28 cellular contexts compared by ENCODE assay signal in genomic region chr20:11982289-11982957, GRCh38.
DNase-seq lines count a peak whose midpoint lies in the region; ATAC-seq, FAIRE-seq and TF ChIP-seq lines count a peak whose summit lies in the region.
"Had no signal": no experiment of that assay in that cellular context is flagged by ENCODE, and none has a peak within 500 bp of the region (broad histone marks: within the 10 kb centered on the region; RNA-seq: fewer than 3 reads in every experiment).

No MANE protein-coding gene starts in this region.

- ATAC-seq in SK-N-SH treated with all-trans-retinoic acid at 6 μM for 48 hours, result no peak
- ATAC-seq: activated CD8-positive, alpha-beta T cell treated with anti-CD3 and anti-CD28 coated beads for 36 hours; T-cell had no signal

- peak overlapping the region; percentile 44 for H3K27ac Mint-ChIP-seq in Calu3 (ENCODE audit: unreplicated experiment)
- H3K27ac Mint-ChIP-seq: activated CD8-positive, alpha-beta T cell treated with anti-CD3 and anti-CD28 coated beads for 36 hours; activated naive CD8-positive, alpha-beta T cell treated with anti-CD3 and anti-CD28 coated beads, Interleukin-2, amount 10 ng/mL, durations not matched to agents 7 days and 5 days; T-cell had no signal

- intact Hi-C loops in Calu3 (cut with micrococcal nuclease; ENCODE audit: unreplicated experiment), result no loop called here

- H3K9me3 ChIP-seq in Peyer's patch (no peaks in the 10 kb centered on the region), mucosa of stomach (ENCODE audit: control insufficient read depth, low read length) (no peaks in the 10 kb centered on the region)
- H3K9me3 ChIP-seq: BLaER1, spleen had no signal

- CTCF ChIA-PET in Calu3 (lab: Charles Lee), result no interaction called here

- H3K4me3 ChIP-seq in Peyer's patch, result peak overlapping the region in 3 of 4 donors; percentile 4 to 55 (median 43)
- H3K4me3 ChIP-seq in mucosa of stomach (ENCODE audit: low read length), result no peak overlapping the region
- H3K4me3 ChIP-seq: BLaER1, dorsolateral prefrontal cortex, spleen had no signal

- BruUV-seq in Calu3 (replicated peaks; lab: Mats Ljungman, UMichigan), result no TSS peak

- no peaks in the 10 kb centered on the region for H3K9me3 Mint-ChIP-seq in Calu3 (ENCODE audit: low read depth, unreplicated experiment)
- H3K9me3 Mint-ChIP-seq: activated CD8-positive, alpha-beta T cell treated with anti-CD3 and anti-CD28 coated beads for 36 hours; activated naive CD8-positive, alpha-beta T cell treated with anti-CD3 and anti-CD28 coated beads, Interleukin-2, amount 10 ng/mL, durations not matched to agents 7 days and 5 days had no signal

- DNase-seq in Calu3 (no peak), Peyer's patch (peak in 1 of 3 donors; percentile 61), C1 segment of cervical spinal cord (lab: John Stamatoyannopoulos, UW) (no peak)
- no peak for DNase-seq in effector CD4-positive, alpha-beta T cell
- no peak for DNase-seq in stimulated activated CD4-positive, alpha-beta T cell treated with anti-CD3 and anti-CD28 coated beads, Interleukin-4, amount 100 ng/mL, for 1 hour
- DNase-seq: activated CD4-positive, alpha-beta T cell treated with anti-CD3 and anti-CD28 coated beads for 1 hour; activated CD8-positive, alpha-beta T cell treated with anti-CD3 and anti-CD28 coated beads for 36 hours; activated naive CD8-positive, alpha-beta T cell treated with anti-CD3 and anti-CD28 coated beads, Interleukin-2, amount 10 ng/mL, durations not matched to agents 7 days and 5 days; cerebellar nuclear complex; COR-L47; dorsolateral prefrontal cortex; erythroblast; foreskin fibroblast; KBM-7; MM.1S; NCI-H1436; NCI-H524; NK-92 treated with Interleukin-12 subunit alpha and Interleukin-12 subunit beta, amount 100 ng/mL, for 24 hours; spleen; stimulated activated CD4-positive, alpha-beta T cell treated with anti-CD3 and anti-CD28 coated beads, Interleukin-4, amount 100 ng/mL, for 24 hours; stimulated activated naive CD4-positive, alpha-beta T cell treated with Interleukin-2 at 50 U/mL for 16 hours; T-cell had no signal

- H3K4me1 Mint-ChIP-seq in Calu3 (ENCODE audit: low read depth, unreplicated experiment), result no peaks in the 10 kb centered on the region
- H3K4me1 Mint-ChIP-seq: activated naive CD8-positive, alpha-beta T cell treated with anti-CD3 and anti-CD28 coated beads, Interleukin-2, amount 10 ng/mL, durations not matched to agents 7 days and 5 days; T-cell had no signal

- FAIRE-seq in islet of Langerhans (lab: Jason Lieb, UNC), result peak; percentile 72
- FAIRE-seq: GM19239, TTC549 had no signal

- H3K4me3 Mint-ChIP-seq in Calu3 (ENCODE audit: low read depth, unreplicated experiment), result peak overlapping the region; percentile 34
- H3K4me3 Mint-ChIP-seq: activated CD8-positive, alpha-beta T cell treated with anti-CD3 and anti-CD28 coated beads for 36 hours; activated naive CD8-positive, alpha-beta T cell treated with anti-CD3 and anti-CD28 coated beads, Interleukin-2, amount 10 ng/mL, durations not matched to agents 7 days and 5 days; T-cell had no signal

- H3K36me3 Mint-ChIP-seq in Calu3 (ENCODE audit: insufficient read depth, unreplicated experiment), result no peaks in the 10 kb centered on the region
- H3K36me3 Mint-ChIP-seq: activated naive CD8-positive, alpha-beta T cell treated with anti-CD3 and anti-CD28 coated beads, Interleukin-2, amount 10 ng/mL, durations not matched to agents 7 days and 5 days; T-cell had no signal

- peak overlapping the region; percentile 29 for H3K9ac ChIP-seq in mucosa of stomach (ENCODE audit: low read length)
- H3K9ac ChIP-seq: BLaER1 had no signal

- peak overlapping the region in 2 of 4 donors; percentile 51 to 62 for H3K27ac ChIP-seq in Peyer's patch
- H3K27ac ChIP-seq: BLaER1, dorsolateral prefrontal cortex, spleen had no signal

- no peaks in the 10 kb centered on the region for H3K27me3 Mint-ChIP-seq in Calu3 (ENCODE audit: unreplicated experiment)
- H3K27me3 Mint-ChIP-seq: activated naive CD8-positive, alpha-beta T cell treated with anti-CD3 and anti-CD28 coated beads, Interleukin-2, amount 10 ng/mL, durations not matched to agents 7 days and 5 days had no signal

- H3K27me3 ChIP-seq in Peyer's patch, result no peaks in the 10 kb centered on the region
- no peaks in the 10 kb centered on the region for H3K27me3 ChIP-seq in mucosa of stomach (ENCODE audit: control insufficient read depth, insufficient read depth, low read length)
- H3K27me3 ChIP-seq: BLaER1, dorsolateral prefrontal cortex, spleen had no signal

- TF ChIP-seq POLR2A in Peyer's patch (IDR thresholded peaks at IDR 0.05), result no peak

- H3K4me1 ChIP-seq in Peyer's patch (no peaks in the 10 kb centered on the region), mucosa of stomach (ENCODE audit: control insufficient read depth, insufficient read depth, low read length) (peaks cover 10% of the 10 kb centered on the region)
- H3K4me1 ChIP-seq: BLaER1, spleen had no signal

- TF ChIP-seq CTCF in Calu3 (IDR thresholded peaks at IDR 0.05; ENCODE audit: unreplicated experiment) (no peak), Peyer's patch (IDR thresholded peaks at IDR 0.05) (no peak)

- no peaks in the 10 kb centered on the region for H3K36me3 ChIP-seq in Peyer's patch
- H3K36me3 ChIP-seq in mucosa of stomach (ENCODE audit: control insufficient read depth, insufficient read depth, low read length), result no peaks in the 10 kb centered on the region
- H3K36me3 ChIP-seq: BLaER1, spleen had no signal

TF ChIP-seq in SK-N-SH treated with all-trans-retinoic acid at 6 μM for 48 hours, 23 proteins besides CTCF, POLR2A, EP300 and RAD21 (continues in another document):
- no peak for TF ChIP-seq ARNTL (CRISPR knock-in tag; IDR thresholded peaks at IDR 0.05; ENCODE audit: borderline replicate concordance, low read depth)
- no peak for TF ChIP-seq GLIS3 (CRISPR knock-in tag; IDR thresholded peaks at IDR 0.05)
- TF ChIP-seq PPARA (CRISPR knock-in tag; IDR thresholded peaks at IDR 0.05; ENCODE audit: borderline replicate concordance), result no peak
- no peak for TF ChIP-seq PATZ1 (CRISPR knock-in tag; IDR thresholded peaks at IDR 0.05; ENCODE audit: borderline replicate concordance)
- no peak for TF ChIP-seq OSR1 (CRISPR knock-in tag; IDR thresholded peaks at IDR 0.05)
- no peak for TF ChIP-seq ZNF565 (CRISPR knock-in tag; conservative IDR thresholded peaks at IDR 0.05; ENCODE audit: low read depth)
- TF ChIP-seq, protein P1, sequence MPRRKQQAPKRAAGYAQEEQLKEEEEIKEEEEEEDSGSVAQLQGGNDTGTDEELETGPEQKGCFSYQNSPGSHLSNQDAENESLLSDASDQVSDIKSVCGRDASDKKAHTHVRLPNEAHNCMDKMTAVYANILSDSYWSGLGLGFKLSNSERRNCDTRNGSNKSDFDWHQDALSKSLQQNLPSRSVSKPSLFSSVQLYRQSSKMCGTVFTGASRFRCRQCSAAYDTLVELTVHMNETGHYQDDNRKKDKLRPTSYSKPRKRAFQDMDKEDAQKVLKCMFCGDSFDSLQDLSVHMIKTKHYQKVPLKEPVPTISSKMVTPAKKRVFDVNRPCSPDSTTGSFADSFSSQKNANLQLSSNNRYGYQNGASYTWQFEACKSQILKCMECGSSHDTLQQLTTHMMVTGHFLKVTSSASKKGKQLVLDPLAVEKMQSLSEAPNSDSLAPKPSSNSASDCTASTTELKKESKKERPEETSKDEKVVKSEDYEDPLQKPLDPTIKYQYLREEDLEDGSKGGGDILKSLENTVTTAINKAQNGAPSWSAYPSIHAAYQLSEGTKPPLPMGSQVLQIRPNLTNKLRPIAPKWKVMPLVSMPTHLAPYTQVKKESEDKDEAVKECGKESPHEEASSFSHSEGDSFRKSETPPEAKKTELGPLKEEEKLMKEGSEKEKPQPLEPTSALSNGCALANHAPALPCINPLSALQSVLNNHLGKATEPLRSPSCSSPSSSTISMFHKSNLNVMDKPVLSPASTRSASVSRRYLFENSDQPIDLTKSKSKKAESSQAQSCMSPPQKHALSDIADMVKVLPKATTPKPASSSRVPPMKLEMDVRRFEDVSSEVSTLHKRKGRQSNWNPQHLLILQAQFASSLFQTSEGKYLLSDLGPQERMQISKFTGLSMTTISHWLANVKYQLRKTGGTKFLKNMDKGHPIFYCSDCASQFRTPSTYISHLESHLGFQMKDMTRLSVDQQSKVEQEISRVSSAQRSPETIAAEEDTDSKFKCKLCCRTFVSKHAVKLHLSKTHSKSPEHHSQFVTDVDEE (CRISPR knock-in tag; IDR thresholded peaks at IDR 0.05), result no peak
- no peak for TF ChIP-seq ESRRG (CRISPR knock-in tag; IDR thresholded peaks at IDR 0.05)
- TF ChIP-seq, protein P2, sequence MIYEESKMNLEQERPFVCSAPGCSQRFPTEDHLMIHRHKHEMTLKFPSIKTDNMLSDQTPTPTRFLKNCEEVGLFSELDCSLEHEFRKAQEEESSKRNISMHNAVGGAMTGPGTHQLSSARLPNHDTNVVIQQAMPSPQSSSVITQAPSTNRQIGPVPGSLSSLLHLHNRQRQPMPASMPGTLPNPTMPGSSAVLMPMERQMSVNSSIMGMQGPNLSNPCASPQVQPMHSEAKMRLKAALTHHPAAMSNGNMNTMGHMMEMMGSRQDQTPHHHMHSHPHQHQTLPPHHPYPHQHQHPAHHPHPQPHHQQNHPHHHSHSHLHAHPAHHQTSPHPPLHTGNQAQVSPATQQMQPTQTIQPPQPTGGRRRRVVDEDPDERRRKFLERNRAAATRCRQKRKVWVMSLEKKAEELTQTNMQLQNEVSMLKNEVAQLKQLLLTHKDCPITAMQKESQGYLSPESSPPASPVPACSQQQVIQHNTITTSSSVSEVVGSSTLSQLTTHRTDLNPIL (CRISPR knock-in tag; IDR thresholded peaks at IDR 0.05; ENCODE audit: low read depth), result no peak
- TF ChIP-seq ZNF70 (CRISPR knock-in tag; IDR thresholded peaks at IDR 0.05), result no peak
- no peak for TF ChIP-seq ISL1 (CRISPR knock-in tag; IDR thresholded peaks at IDR 0.05)
- no peak for TF ChIP-seq SNAI2 (CRISPR knock-in tag; IDR thresholded peaks at IDR 0.05)
- no peak for TF ChIP-seq TOX (CRISPR knock-in tag; IDR thresholded peaks at IDR 0.05; ENCODE audit: borderline replicate concordance)
- TF ChIP-seq TCF4 (CRISPR knock-in tag; IDR thresholded peaks at IDR 0.05; ENCODE audit: borderline replicate concordance), result no peak
- no peak for TF ChIP-seq ZNF8 (CRISPR knock-in tag; IDR thresholded peaks at IDR 0.05)
